Comparison of ENCODE assay signal across 1 cellular context in the genomic region with DNA sequence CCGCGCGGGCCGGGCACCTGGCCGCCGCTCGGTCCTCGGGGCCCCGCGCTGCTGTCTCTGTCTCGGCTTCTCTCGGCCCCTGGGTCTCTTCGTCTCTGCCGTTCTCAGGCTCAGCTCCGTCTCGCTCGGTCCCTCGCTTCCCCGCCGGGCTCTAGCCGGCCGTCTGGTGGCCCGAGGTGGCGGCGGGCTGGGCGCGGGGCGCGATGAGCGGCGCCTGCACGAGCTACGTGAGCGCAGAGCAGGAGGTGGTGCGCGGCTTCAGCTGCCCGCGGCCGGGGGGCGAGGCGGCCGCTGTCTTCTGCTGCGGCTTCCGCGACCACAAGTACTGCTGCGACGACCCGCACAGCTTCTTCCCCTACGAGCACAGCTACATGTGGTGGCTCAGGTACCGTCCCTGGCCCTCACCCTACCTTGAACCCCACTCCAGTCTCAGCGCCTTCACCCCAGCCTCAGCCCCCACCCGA.
TF ChIP-seq lines count a peak whose summit lies in the region.

No MANE protein-coding gene starts in this region.

TF ChIP-seq in H1, 55 proteins besides CTCF, POLR2A, EP300 and RAD21:
- TF ChIP-seq KDM5A (IDR thresholded peaks at IDR 0.05; ENCODE audit: low read length): no peak
- TF ChIP-seq, protein P1, sequence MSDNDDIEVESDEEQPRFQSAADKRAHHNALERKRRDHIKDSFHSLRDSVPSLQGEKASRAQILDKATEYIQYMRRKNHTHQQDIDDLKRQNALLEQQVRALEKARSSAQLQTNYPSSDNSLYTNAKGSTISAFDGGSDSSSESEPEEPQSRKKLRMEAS (IDR thresholded peaks at IDR 0.05): peak; percentile 59
- TF ChIP-seq KDM1A (IDR thresholded peaks at IDR 0.05; ENCODE audit: borderline replicate concordance, low read length): no peak
- TF ChIP-seq POLR2AphosphoS5 (IDR thresholded peaks at IDR 0.05; ENCODE audit: low read depth, low read length): peak; percentile 6; the same call in 1 of the 2 replicates
- TF ChIP-seq, protein P2, sequence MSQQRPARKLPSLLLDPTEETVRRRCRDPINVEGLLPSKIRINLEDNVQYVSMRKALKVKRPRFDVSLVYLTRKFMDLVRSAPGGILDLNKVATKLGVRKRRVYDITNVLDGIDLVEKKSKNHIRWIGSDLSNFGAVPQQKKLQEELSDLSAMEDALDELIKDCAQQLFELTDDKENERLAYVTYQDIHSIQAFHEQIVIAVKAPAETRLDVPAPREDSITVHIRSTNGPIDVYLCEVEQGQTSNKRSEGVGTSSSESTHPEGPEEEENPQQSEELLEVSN (IDR thresholded peaks at IDR 0.05): peak; percentile 85
- TF ChIP-seq RBBP5 (IDR thresholded peaks at IDR 0.05; ENCODE audit: borderline replicate concordance, low read depth, low read length): peak; percentile 28; the same call in 1 of the 2 replicates
- no peak for TF ChIP-seq EGR1 (IDR thresholded peaks at IDR 0.05; ENCODE audit: borderline replicate concordance, low read depth, low read length)
- no peak for TF ChIP-seq ZNF274 (IDR thresholded peaks at IDR 0.05; ENCODE audit: borderline replicate concordance, extremely low read depth, low read length)
- TF ChIP-seq TBP (IDR thresholded peaks at IDR 0.05; ENCODE audit: low read depth, low read length): peak; percentile 14; the same call in 1 of the 2 replicates
- TF ChIP-seq EZH2 (IDR thresholded peaks at IDR 0.05; ENCODE audit: low read depth, low read length, severe bottlenecking): peak; percentile 44
- peak; percentile 99 for TF ChIP-seq KDM4A (IDR thresholded peaks at IDR 0.05; ENCODE audit: low read depth, low read length, severe bottlenecking)
- peak; percentile 2 for TF ChIP-seq RNF2 (IDR thresholded peaks at IDR 0.05; ENCODE audit: borderline replicate concordance, low read depth, low read length, missing control alignments, poor library complexity, severe bottlenecking)
- TF ChIP-seq HDAC2 (IDR thresholded peaks at IDR 0.05; ENCODE audit: borderline replicate concordance in 1 of 2, low read depth in 2 of 2, low read length in 2 of 2): no peak
- TF ChIP-seq SUZ12 (IDR thresholded peaks at IDR 0.05; ENCODE audit: low read length): peak; percentile 76
- TF ChIP-seq SRF (IDR thresholded peaks at IDR 0.05; ENCODE audit: low read depth, low read length): no peak
- no peak for TF ChIP-seq POU5F1 (IDR thresholded peaks at IDR 0.05; ENCODE audit: low read depth, low read length)
